Comparison of ENCODE assay signal across 16 cellular contexts in genomic region chr4:183806341-183806740, GRCh38.
"Had no signal": no experiment of that assay in that cellular context is flagged by ENCODE, and none has a peak within 500 bp of the region (broad histone marks: within the 10 kb centered on the region; RNA-seq: fewer than 3 reads in every experiment).

No MANE protein-coding gene starts in this region.

- DNase-seq: activated B cell treated with CpG ODN at 0.5 μM for 24 hours; activated CD4-positive, alpha-beta T cell treated with anti-CD3 and anti-CD28 coated beads for 4 hours; activated CD4-positive, alpha-beta T cell treated with anti-CD3 and anti-CD28 coated beads, Interleukin-2, amount 50 U/mL, for 48 hours; activated CD8-positive, alpha-beta memory T cell treated with anti-CD3 and anti-CD28 coated beads, Interleukin-2, amount 50 U/mL, for 48 hours; activated naive CD4-positive, alpha-beta T cell treated with anti-CD3 and anti-CD28 coated beads for 36 hours; activated naive CD8-positive, alpha-beta T cell treated with anti-CD3 and anti-CD28 coated beads, Interleukin-2, amount 10 ng/mL, durations not matched to agents 7 days and 5 days; activated T-cell treated with anti-CD3 and anti-CD28 coated beads, Interleukin-2, amount 50 U/mL, for 4 hours; amniotic stem cell; colonic mucosa; immature natural killer cell; nephron progenitor cell; occipital lobe; stimulated activated CD4-positive, alpha-beta T cell treated with anti-CD3 and anti-CD28 coated beads, Interleukin-1b, Interleukin-23, amount 100 ng/mL, for 48 hours; T1000; tibial artery had no signal

- H3K36me3 ChIP-seq: breast epithelium, colonic mucosa, tibial artery had no signal

- H3K4me3 ChIP-seq: breast epithelium, colonic mucosa, tibial artery had no signal

- H3K9me3 ChIP-seq: breast epithelium, colonic mucosa, tibial artery had no signal

- H3K27ac ChIP-seq: colonic mucosa, tibial artery had no signal

- H3K27me3 ChIP-seq: breast epithelium, colonic mucosa had no signal

- ATAC-seq: activated T-cell treated with anti-CD3 and anti-CD28 coated beads, Interleukin-2, amount 50 U/mL, for 4 hours had no signal

- H3K4me1 ChIP-seq: breast epithelium, colonic mucosa, tibial artery had no signal
